In the genomic region with DNA sequence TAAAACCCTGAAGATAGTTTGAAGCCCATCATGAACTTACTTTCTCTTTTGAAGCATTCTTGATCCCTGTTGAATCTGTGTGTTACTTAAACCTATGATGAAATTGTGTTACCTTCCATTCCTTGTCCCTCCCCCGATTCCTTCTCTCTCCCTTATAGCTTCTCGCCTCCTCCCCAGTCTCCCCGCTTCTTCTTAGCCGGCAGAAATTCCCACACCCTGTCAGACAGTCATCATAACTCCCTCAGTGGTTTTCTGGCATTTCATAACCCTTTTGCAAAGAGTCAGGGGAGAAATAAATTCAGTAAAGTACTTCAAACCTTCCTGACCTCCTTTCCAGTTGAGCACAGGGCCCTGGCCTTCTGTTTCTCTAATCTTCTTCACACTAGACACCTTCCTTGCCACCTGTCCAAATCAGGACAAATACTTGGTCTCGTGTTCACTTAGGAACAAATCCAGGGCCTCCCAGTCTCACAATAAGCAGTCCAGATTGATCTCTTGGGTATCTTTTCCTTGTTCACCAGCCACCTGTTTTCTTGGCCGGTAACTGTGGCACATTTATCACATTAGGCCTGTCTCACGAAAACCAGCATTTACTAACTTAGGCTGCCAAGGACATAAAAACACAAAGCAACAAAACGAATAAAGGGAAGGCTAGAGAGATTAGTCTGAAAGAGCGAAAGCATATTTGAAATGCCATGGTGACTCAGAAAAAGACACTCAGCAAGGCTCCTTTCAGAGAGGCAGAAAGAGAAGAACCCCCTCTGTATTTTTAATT, we compare ENCODE assay signal across 21 cellular contexts.
A peak's percentile ranks its signal among the peaks of the same experiment; 100 is the strongest.
DNase-seq lines count a peak whose midpoint lies in the region; ATAC-seq, FAIRE-seq and TF ChIP-seq lines count a peak whose summit lies in the region.
"Had no signal": no experiment of that assay in that cellular context is flagged by ENCODE, and none has a peak within 500 bp of the region (broad histone marks: within the 10 kb centered on the region; RNA-seq: fewer than 3 reads in every experiment).

No MANE protein-coding gene starts in this region.

- H3K27ac ChIP-seq in HUES6 (ENCODE audit: low read depth, low read length), result peak overlapping the region; percentile 42; the same call in 1 of the 2 replicates
- H3K27ac ChIP-seq in MM.1S (ENCODE audit: low read length), result no peak overlapping the region
- H3K27ac ChIP-seq in aorta (ENCODE audit: low read depth in 1 of 2, low read length in 2 of 2), result no peak overlapping the region
- H3K27ac ChIP-seq: uterus had no signal

- H3F3A ChIP-seq in MM.1S (ENCODE audit: insufficient read depth, low read length), result no peaks in the 10 kb centered on the region

- H3K4me1 Mint-ChIP-seq in nephron, result peaks cover 10% of the 10 kb centered on the region

- H3K36me3 Mint-ChIP-seq in nephron (ENCODE audit: low read depth), result no peaks in the 10 kb centered on the region

- H3K9me3 ChIP-seq in HUES6 (ENCODE audit: control insufficient read depth, insufficient read depth, low read depth, low read length) (no peaks in the 10 kb centered on the region), MM.1S (replicated peaks; ENCODE audit: insufficient read depth, low read length) (no peaks in the 10 kb centered on the region), aorta (ENCODE audit: control insufficient read depth, low read length) (no peaks in the 10 kb centered on the region)
- H3K9me3 ChIP-seq: Caco-2, uterus had no signal

- H2AFZ ChIP-seq in MM.1S (ENCODE audit: low read length), result no peak overlapping the region

- 45 to 54% methylated on average over 9 of the region's 9 CpGs for WGBS in aorta, 2 donors

- H3K36me3 ChIP-seq in HUES6 (ENCODE audit: control insufficient read depth, insufficient read depth, low read length) (no peaks in the 10 kb centered on the region), MM.1S (replicated peaks; ENCODE audit: insufficient read depth, low read length) (no peaks in the 10 kb centered on the region), aorta (ENCODE audit: control insufficient read depth in 1 of 2, insufficient read depth in 2 of 2, low read length in 1 of 2) (no peaks in the 10 kb centered on the region)
- H3K36me3 ChIP-seq: uterus had no signal

- no peaks in the 10 kb centered on the region for H3K9me3 Mint-ChIP-seq in nephron

- peak overlapping the region; percentile 34 to 49 (median 37) for H3K27ac Mint-ChIP-seq in nephron

- no peak overlapping the region for H3K4me2 ChIP-seq in MM.1S (ENCODE audit: low read depth, low read length)

- peaks cover 14% of the 10 kb centered on the region for H3K4me1 ChIP-seq in HUES6 (ENCODE audit: control insufficient read depth, insufficient read depth, low read length)
- no peaks in the 10 kb centered on the region for H3K4me1 ChIP-seq in MM.1S (ENCODE audit: low read length)
- H3K4me1 ChIP-seq in aorta (ENCODE audit: control insufficient read depth in 1 of 2, insufficient read depth in 2 of 2, low read length in 2 of 2), result no peaks in the 10 kb centered on the region
- H3K4me1 ChIP-seq: Caco-2, uterus had no signal

- no peaks in the 10 kb centered on the region for H4K20me1 ChIP-seq in MM.1S (ENCODE audit: insufficient read depth, low read length)

- H3K9me2 ChIP-seq in MM.1S (replicated peaks; ENCODE audit: insufficient read depth, low read length), result no peaks in the 10 kb centered on the region

- H3K27me3 Mint-ChIP-seq in nephron (ENCODE audit: low read depth), result no peaks in the 10 kb centered on the region

- FAIRE-seq in D721Med (lab: Jason Lieb, UNC), result no peak
- FAIRE-seq: endometrium, H54, islet of Langerhans had no signal

- ATAC-seq in GM21526 (IDR thresholded peaks at IDR 0.05; ENCODE audit: low FRiP score, unreplicated experiment) (no peak), aorta (ENCODE audit: low FRiP score) (no peak)
- ATAC-seq: right cardiac atrium had no signal

- TF ChIP-seq CTCF in choroid plexus epithelial cell (conservative IDR thresholded peaks at IDR 0.05; ENCODE audit: low read depth, low read length) (no peak), nephron (IDR thresholded peaks at IDR 0.05; ENCODE audit: unreplicated experiment in 3 of 3) (no peak), D721Med (IDR thresholded peaks at IDR 0.05; ENCODE audit: insufficient read depth, missing control alignments) (no peak), MM.1S (IDR thresholded peaks at IDR 0.05; ENCODE audit: low read length) (no peak)

- no peaks in the 10 kb centered on the region for H3K27me3 ChIP-seq in HUES6 (ENCODE audit: control insufficient read depth, insufficient read depth, low read length)
- H3K27me3 ChIP-seq in MM.1S (replicated peaks; ENCODE audit: insufficient read depth, low read length), result no peaks in the 10 kb centered on the region
- H3K27me3 ChIP-seq in aorta (ENCODE audit: control insufficient read depth in 1 of 2, insufficient read depth in 2 of 2, low read length in 1 of 2), result no peaks in the 10 kb centered on the region
- H3K27me3 ChIP-seq: uterus had no signal

- H3K9ac ChIP-seq in HUES6 (ENCODE audit: low read length), result peak overlapping the region; percentile 39
- no peak overlapping the region for H3K9ac ChIP-seq in MM.1S (ENCODE audit: low read length)

- H3K4me3 ChIP-seq in HUES6 (ENCODE audit: low read depth, low read length) (no peak overlapping the region), choroid plexus epithelial cell (ENCODE audit: low read depth, low read length) (no peak overlapping the region), MM.1S (ENCODE audit: low read length) (no peak overlapping the region), aorta (ENCODE audit: low read length in 2 of 2) (no peak overlapping the region)
- H3K4me3 ChIP-seq: uterus had no signal

- H3K79me2 ChIP-seq in MM.1S (ENCODE audit: low read length), result no peaks in the 10 kb centered on the region

- intact Hi-C loops in aorta (cut with DNase I), result no loop called here

- peak; percentile 19 for DNase-seq in A172 (ENCODE audit: low spot score)
- peak; percentile 41 for DNase-seq in choroid plexus epithelial cell (ENCODE audit: low read depth)
- no peak for DNase-seq in D721Med (ENCODE audit: insufficient read length, low spot score)
- no peak for DNase-seq in MM.1S
- no peak for DNase-seq in aorta
- DNase-seq: activated CD4-positive, CD25-positive, alpha-beta regulatory T cell; activated naive CD4-positive, alpha-beta T cell; Caco-2; NCI-H1930; NCI-H774; right cardiac atrium; RPMI8226; stimulated activated naive CD4-positive, alpha-beta T cell; T-helper 1 cell; uterus had no signal

- no peak overlapping the region for H3K4me3 Mint-ChIP-seq in nephron

Comparison
In these comparisons a context has a peak if more than half of its experiments do, and no peak if none do; other contexts are left out.
1. DNase-seq: peak in A172 (single experiment) and choroid plexus epithelial cell (single experiment); none in D721Med (single experiment), MM.1S (single experiment) and aorta (0 of 2).